Comparison of ENCODE assay signal across 2 cellular contexts in genomic region chr1:6456800-6457466, GRCh38.
TF ChIP-seq lines count a peak whose summit lies in the region.

No MANE protein-coding gene starts in this region.

TF ChIP-seq in SK-N-SH treated with all-trans-retinoic acid at 6 μM for 48 hours, 23 proteins besides CTCF, POLR2A, EP300 and RAD21:
- TF ChIP-seq PATZ1 (CRISPR knock-in tag; IDR thresholded peaks at IDR 0.05; ENCODE audit: borderline replicate concordance) = no peak
- no peak for TF ChIP-seq ZC3H10 (CRISPR knock-in tag; IDR thresholded peaks at IDR 0.05)
- no peak for TF ChIP-seq PPARA (CRISPR knock-in tag; IDR thresholded peaks at IDR 0.05; ENCODE audit: borderline replicate concordance)
- TF ChIP-seq BACH2 (CRISPR knock-in tag; IDR thresholded peaks at IDR 0.05; ENCODE audit: borderline replicate concordance) = no peak
- no peak for TF ChIP-seq ZNF70 (CRISPR knock-in tag; IDR thresholded peaks at IDR 0.05)
- TF ChIP-seq CSDC2 (CRISPR knock-in tag; IDR thresholded peaks at IDR 0.05) = no peak
- TF ChIP-seq RARB (CRISPR knock-in tag; IDR thresholded peaks at IDR 0.05) = no peak
- TF ChIP-seq GLIS3 (CRISPR knock-in tag; IDR thresholded peaks at IDR 0.05) = no peak
- TF ChIP-seq CREB5 (CRISPR knock-in tag; IDR thresholded peaks at IDR 0.05; ENCODE audit: low read depth) = no peak
- TF ChIP-seq ISL1 (CRISPR knock-in tag; IDR thresholded peaks at IDR 0.05) = no peak
- no peak for TF ChIP-seq SNAI2 (CRISPR knock-in tag; IDR thresholded peaks at IDR 0.05)
- no peak for TF ChIP-seq POU6F1 (CRISPR knock-in tag; IDR thresholded peaks at IDR 0.05; ENCODE audit: borderline replicate concordance, low read depth)
- TF ChIP-seq OSR1 (CRISPR knock-in tag; IDR thresholded peaks at IDR 0.05) = no peak
- no peak for TF ChIP-seq ARNTL (CRISPR knock-in tag; IDR thresholded peaks at IDR 0.05; ENCODE audit: borderline replicate concordance, low read depth)
- no peak for TF ChIP-seq ZFP3 (CRISPR knock-in tag; IDR thresholded peaks at IDR 0.05)
- no peak for TF ChIP-seq TCF4 (CRISPR knock-in tag; IDR thresholded peaks at IDR 0.05; ENCODE audit: borderline replicate concordance)
- TF ChIP-seq CSRNP3 (CRISPR knock-in tag; IDR thresholded peaks at IDR 0.05) = no peak
- TF ChIP-seq ZNF8 (CRISPR knock-in tag; IDR thresholded peaks at IDR 0.05) = no peak

TF ChIP-seq in SK-N-SH, 30 proteins besides CTCF, POLR2A, EP300 and RAD21:
- TF ChIP-seq MXI1 (IDR thresholded peaks at IDR 0.05; ENCODE audit: low read depth, low read length) (no peak), YY1 (IDR thresholded peaks at IDR 0.05; ENCODE audit: low read depth) (no peak), RCOR1 (IDR thresholded peaks at IDR 0.05; ENCODE audit: low read length) (no peak), NRF1 (IDR thresholded peaks at IDR 0.05; ENCODE audit: low read depth, low read length) (no peak), JUND (IDR thresholded peaks at IDR 0.05) (no peak)
